Comparison of ENCODE assay signal across 20 cellular contexts in the genomic region with DNA sequence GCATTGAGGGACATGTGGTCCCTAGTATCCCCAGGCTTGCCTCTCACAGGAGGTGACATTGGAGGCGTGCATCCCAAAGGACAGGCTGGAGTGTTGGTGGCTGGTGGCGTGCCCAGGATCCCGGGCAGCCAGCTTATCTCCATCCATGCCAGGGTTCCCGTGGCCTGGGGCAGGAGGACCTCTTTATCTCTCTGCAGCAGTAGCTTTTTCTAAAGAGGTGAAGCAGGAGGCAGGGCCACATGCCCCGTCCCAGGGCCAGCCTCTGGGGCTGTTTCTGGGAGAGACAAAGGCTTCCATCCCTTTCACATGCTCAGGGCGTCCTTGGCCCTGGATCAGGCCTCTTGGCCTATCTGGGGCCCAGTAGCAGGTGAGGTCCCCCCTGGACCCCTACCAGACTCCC. TPM values are rescaled to one million over a fixed set of nuclear protein-coding genes. Genes with fewer than 3 reads are reported as not detected.
DNase-seq lines count a peak whose midpoint lies in the region; ATAC-seq and TF ChIP-seq lines count a peak whose summit lies in the region.
"Had no signal": no experiment of that assay in that cellular context is flagged by ENCODE, and none has a peak within 500 bp of the region (broad histone marks: within the 10 kb centered on the region; RNA-seq: fewer than 3 reads in every experiment).

No MANE protein-coding gene starts in this region.

- peaks cover 36% of the 10 kb centered on the region for H3K36me3 Mint-ChIP-seq in activated naive CD8-positive, alpha-beta T cell treated with anti-CD3 and anti-CD28 coated beads, Interleukin-2, amount 10 ng/mL, durations not matched to agents 7 days and 5 days
- peaks cover 36% of the 10 kb centered on the region for H3K36me3 Mint-ChIP-seq in activated naive CD8-positive, alpha-beta T cell treated with anti-CD3 and anti-CD28 coated beads, Interleukin-2, amount 50 U/mL, for 24 hours (ENCODE audit: low read depth)
- peaks cover 97% of the 10 kb centered on the region for H3K36me3 Mint-ChIP-seq in dendritic cell treated with granulocyte-macrophage colony-stimulating factor and Interleukin-4, amounts not matched to agents 40 ng/mL and 50 ng/mL, for 4 days (ENCODE audit: low read depth)
- peaks cover 27% of the 10 kb centered on the region for H3K36me3 Mint-ChIP-seq in stimulated activated effector memory CD8-positive, alpha-beta T cell treated with anti-CD3 and anti-CD28 coated beads, Interleukin-12 subunit alpha, Interleukin-12 subunit beta, amount 100 ng/mL, for 72 hours

- no peak overlapping the region for H3K9ac ChIP-seq in IMR-90 (ENCODE audit: low read depth, low read length)

- ATAC-seq in activated naive CD8-positive, alpha-beta T cell treated with anti-CD3 and anti-CD28 coated beads, Interleukin-2, amount 10 ng/mL, durations not matched to agents 7 days and 5 days (ENCODE audit: low read depth): no peak
- no peak for ATAC-seq in activated naive CD8-positive, alpha-beta T cell treated with anti-CD3 and anti-CD28 coated beads, Interleukin-2, amount 50 U/mL, for 24 hours
- ATAC-seq in IMR-90 (ENCODE audit: low read depth) (no peak), GM21717 (IDR thresholded peaks at IDR 0.05; ENCODE audit: unreplicated experiment) (no peak)
- no peak for ATAC-seq in stimulated activated effector memory CD8-positive, alpha-beta T cell treated with anti-CD3 and anti-CD28 coated beads, Interleukin-12 subunit alpha, Interleukin-12 subunit beta, amount 100 ng/mL, for 72 hours

- no peak overlapping the region for H3K4me3 ChIP-seq in IMR-90 (ENCODE audit: insufficient read depth, low read depth, low read length)
- H3K4me3 ChIP-seq: MG63, PC-9, SJSA1 had no signal

- in situ Hi-C loops in IMR-90 (cut with MboI; ENCODE audit: low sequenced_read_pairs): no loop called here

- WGBS in IMR-90 (ENCODE audit: extremely low coverage in 2 of 2, insufficient read length in 1 of 2), 2 experiments: no CpG with 5 or more reads among the region's 6 CpGs

- H3K27me3 ChIP-seq in IMR-90 (ENCODE audit: control insufficient read depth, insufficient read depth, low read length): peaks cover 16% of the 10 kb centered on the region
- H3K27me3 ChIP-seq: MG63, SJSA1 had no signal

- H3K56ac ChIP-seq in IMR-90 (ENCODE audit: extremely low read depth, insufficient read depth, low read length): no peak overlapping the region

- H3K14ac ChIP-seq in IMR-90 (replicated peaks; ENCODE audit: low read depth, low read length): no peak overlapping the region

- no peak for TF ChIP-seq RAD21 in IMR-90 (IDR thresholded peaks at IDR 0.05; ENCODE audit: low read length)

- CTCF ChIA-PET in IMR-90 (lab: Yijun Ruan, JAX): no interaction called here

- intact Hi-C loops in IMR-90 (cut with micrococcal nuclease): no loop called here
- intact Hi-C loops in dendritic cell treated with granulocyte-macrophage colony-stimulating factor and Interleukin-4, amounts not matched to agents 40 ng/mL and 50 ng/mL, for 4 days (cut with micrococcal nuclease): no loop called here

- dilution Hi-C loops in IMR-90 (cut with HindIII; ENCODE audit: low sequenced_read_pairs, unreplicated experiment): no loop called here

- no peak overlapping the region for H3K27ac ChIP-seq in IMR-90 (ENCODE audit: insufficient read depth, low read length)
- H3K27ac ChIP-seq: C4-2B, HL-60, PC-9, RWPE1, SJSA1 had no signal

- H4K20me1 ChIP-seq in IMR-90 (ENCODE audit: insufficient read depth, low read length): no peaks in the 10 kb centered on the region

- H4K91ac ChIP-seq in IMR-90 (ENCODE audit: insufficient read depth, low read depth, low read length): no peak overlapping the region

- no peak for TF ChIP-seq CTCF in IMR-90 (conservative IDR thresholded peaks at IDR 0.05; ENCODE audit: low read depth, low read length)

- H2AK9ac ChIP-seq in IMR-90 (replicated peaks; ENCODE audit: low read depth, low read length, poor library complexity): no peak overlapping the region

- BruUV-seq in IMR-90 (replicated peaks; lab: Mats Ljungman, UMichigan): no TSS peak

- no peak overlapping the region for H3K4me3 Mint-ChIP-seq in activated naive CD8-positive, alpha-beta T cell treated with anti-CD3 and anti-CD28 coated beads, Interleukin-2, amount 10 ng/mL, durations not matched to agents 7 days and 5 days
- no peak overlapping the region for H3K4me3 Mint-ChIP-seq in activated naive CD8-positive, alpha-beta T cell treated with anti-CD3 and anti-CD28 coated beads, Interleukin-2, amount 50 U/mL, for 24 hours
- no peak overlapping the region for H3K4me3 Mint-ChIP-seq in dendritic cell treated with granulocyte-macrophage colony-stimulating factor and Interleukin-4, amounts not matched to agents 40 ng/mL and 50 ng/mL, for 4 days
- no peak overlapping the region for H3K4me3 Mint-ChIP-seq in stimulated activated effector memory CD8-positive, alpha-beta T cell treated with anti-CD3 and anti-CD28 coated beads, Interleukin-12 subunit alpha, Interleukin-12 subunit beta, amount 100 ng/mL, for 72 hours
- H3K4me3 Mint-ChIP-seq: H9 had no signal

- peaks cover 10% of the 10 kb centered on the region for H3K9me1 ChIP-seq in IMR-90 (ENCODE audit: insufficient read depth, low read length)

- no peak overlapping the region for H3K23ac ChIP-seq in IMR-90 (ENCODE audit: low read depth, low read length)

- no peaks in the 10 kb centered on the region for H3K79me1 ChIP-seq in IMR-90 (ENCODE audit: low read depth in 1 of 2, low read length in 2 of 2)

- no peak overlapping the region for H2AFZ ChIP-seq in IMR-90 (replicated peaks; ENCODE audit: low read length, poor library complexity)
- H2AFZ ChIP-seq: PC-9 had no signal

- H3K27ac Mint-ChIP-seq in activated naive CD8-positive, alpha-beta T cell treated with anti-CD3 and anti-CD28 coated beads, Interleukin-2, amount 10 ng/mL, durations not matched to agents 7 days and 5 days: peak overlapping the region; percentile 51
- H3K27ac Mint-ChIP-seq in activated naive CD8-positive, alpha-beta T cell treated with anti-CD3 and anti-CD28 coated beads, Interleukin-2, amount 50 U/mL, for 24 hours: no peak overlapping the region
- peak overlapping the region; percentile 54 for H3K27ac Mint-ChIP-seq in dendritic cell treated with granulocyte-macrophage colony-stimulating factor and Interleukin-4, amounts not matched to agents 40 ng/mL and 50 ng/mL, for 4 days
- peak overlapping the region; percentile 26 for H3K27ac Mint-ChIP-seq in stimulated activated effector memory CD8-positive, alpha-beta T cell treated with anti-CD3 and anti-CD28 coated beads, Interleukin-12 subunit alpha, Interleukin-12 subunit beta, amount 100 ng/mL, for 72 hours
- H3K27ac Mint-ChIP-seq: H9 had no signal

- H4K5ac ChIP-seq in IMR-90 (ENCODE audit: low read depth, low read length): no peak overlapping the region

- TF ChIP-seq POLR2A in IMR-90 (IDR thresholded peaks at IDR 0.05; ENCODE audit: low read depth, low read length): no peak

- POLR2A ChIA-PET in activated naive CD8-positive, alpha-beta T cell treated with anti-CD3 and anti-CD28 coated beads, Interleukin-2, amount 10 ng/mL, durations not matched to agents 7 days and 5 days (lab: Charles Lee): interaction anchor here (0.5 to 1.3 kb wide), 2 partner anchors 12 to 256 kb away, joined by 3 to 8 read pairs; no protein-coding TSS in a partner anchor
- POLR2A ChIA-PET in IMR-90 (lab: Charles Lee; ENCODE audit: unreplicated experiment): no interaction called here

- no peak overlapping the region for H2BK20ac ChIP-seq in IMR-90 (ENCODE audit: low read depth, low read length)

- no peak overlapping the region for H3K18ac ChIP-seq in IMR-90 (ENCODE audit: low read depth, low read length)

- no peaks in the 10 kb centered on the region for H3K36me3 ChIP-seq in IMR-90 (ENCODE audit: control insufficient read depth, insufficient read depth, low read length)
- H3K36me3 ChIP-seq: MG63, SJSA1 had no signal

- peak; percentile 27 for DNase-seq in activated naive CD8-positive, alpha-beta T cell treated with anti-CD3 and anti-CD28 coated beads, Interleukin-2, amount 10 ng/mL, durations not matched to agents 7 days and 5 days
- DNase-seq in activated naive CD8-positive, alpha-beta T cell treated with anti-CD3 and anti-CD28 coated beads, Interleukin-2, amount 50 U/mL, for 24 hours: no peak
- DNase-seq in IMR-90 (no peak), SHP77 (lab: John Stamatoyannopoulos, UW) (no peak)
- DNase-seq in stimulated activated effector memory CD8-positive, alpha-beta T cell treated with anti-CD3 and anti-CD28 coated beads, Interleukin-12 subunit alpha, Interleukin-12 subunit beta, amount 100 ng/mL, for 72 hours (ENCODE audit: low spot score in 2 of 2): no peak
- DNase-seq: DMS79, H9, MG63, NCI-H1048, NCI-H1436, NCI-H1930, NCI-H345, NCI-H524 treated with DMSO at 0.1 percent for 48 hours, PC-9 had no signal

- H2BK15ac ChIP-seq in IMR-90 (ENCODE audit: low read depth, low read length): no peak overlapping the region

- H3K9me3 Mint-ChIP-seq in activated naive CD8-positive, alpha-beta T cell treated with anti-CD3 and anti-CD28 coated beads, Interleukin-2, amount 10 ng/mL, durations not matched to agents 7 days and 5 days: no peaks in the 10 kb centered on the region
- no peaks in the 10 kb centered on the region for H3K9me3 Mint-ChIP-seq in activated naive CD8-positive, alpha-beta T cell treated with anti-CD3 and anti-CD28 coated beads, Interleukin-2, amount 50 U/mL, for 24 hours
- no peaks in the 10 kb centered on the region for H3K9me3 Mint-ChIP-seq in dendritic cell treated with granulocyte-macrophage colony-stimulating factor and Interleukin-4, amounts not matched to agents 40 ng/mL and 50 ng/mL, for 4 days
- H3K9me3 Mint-ChIP-seq in stimulated activated effector memory CD8-positive, alpha-beta T cell treated with anti-CD3 and anti-CD28 coated beads, Interleukin-12 subunit alpha, Interleukin-12 subunit beta, amount 100 ng/mL, for 72 hours: no peaks in the 10 kb centered on the region
- H3K9me3 Mint-ChIP-seq: H9 had no signal

- no peak overlapping the region for H2BK120ac ChIP-seq in IMR-90 (ENCODE audit: low read depth, low read length)

- peaks cover 23% of the 10 kb centered on the region for H3K4me1 Mint-ChIP-seq in activated naive CD8-positive, alpha-beta T cell treated with anti-CD3 and anti-CD28 coated beads, Interleukin-2, amount 10 ng/mL, durations not matched to agents 7 days and 5 days
- H3K4me1 Mint-ChIP-seq in activated naive CD8-positive, alpha-beta T cell treated with anti-CD3 and anti-CD28 coated beads, Interleukin-2, amount 50 U/mL, for 24 hours: no peaks in the 10 kb centered on the region
- peaks cover 30% of the 10 kb centered on the region for H3K4me1 Mint-ChIP-seq in dendritic cell treated with granulocyte-macrophage colony-stimulating factor and Interleukin-4, amounts not matched to agents 40 ng/mL and 50 ng/mL, for 4 days (ENCODE audit: low read depth)
- peaks cover 26% of the 10 kb centered on the region for H3K4me1 Mint-ChIP-seq in stimulated activated effector memory CD8-positive, alpha-beta T cell treated with anti-CD3 and anti-CD28 coated beads, Interleukin-12 subunit alpha, Interleukin-12 subunit beta, amount 100 ng/mL, for 72 hours

- H2BK5ac ChIP-seq in IMR-90 (ENCODE audit: low read depth, low read length, poor library complexity, severe bottlenecking): no peak overlapping the region

- H4K8ac ChIP-seq in IMR-90 (ENCODE audit: low read depth in 2 of 2, low read length in 2 of 2): no peak overlapping the region

- no peaks in the 10 kb centered on the region for H3K27me3 Mint-ChIP-seq in activated naive CD8-positive, alpha-beta T cell treated with anti-CD3 and anti-CD28 coated beads, Interleukin-2, amount 10 ng/mL, durations not matched to agents 7 days and 5 days
- H3K27me3 Mint-ChIP-seq in activated naive CD8-positive, alpha-beta T cell treated with anti-CD3 and anti-CD28 coated beads, Interleukin-2, amount 50 U/mL, for 24 hours: no peaks in the 10 kb centered on the region
- no peaks in the 10 kb centered on the region for H3K27me3 Mint-ChIP-seq in dendritic cell treated with granulocyte-macrophage colony-stimulating factor and Interleukin-4, amounts not matched to agents 40 ng/mL and 50 ng/mL, for 4 days

- peaks cover 20% of the 10 kb centered on the region for H3K4me1 ChIP-seq in IMR-90 (ENCODE audit: control insufficient read depth, insufficient read depth, low read length)

- no peak overlapping the region for H3K4me2 ChIP-seq in IMR-90 (ENCODE audit: low read depth, low read length)
- H3K4me2 ChIP-seq: PC-9 had no signal

- H3K4ac ChIP-seq in IMR-90 (ENCODE audit: low read depth, low read length): no peak overlapping the region

- 0 out of 2 replicates have a peak overlapping the region, but pooled peaks have one; percentile 9 for H2AK5ac ChIP-seq in IMR-90 (ENCODE audit: low read depth, low read length)

- no peaks in the 10 kb centered on the region for H3K9me3 ChIP-seq in IMR-90 (ENCODE audit: control insufficient read depth, insufficient read depth, low read length)
- H3K9me3 ChIP-seq: SJSA1 had no signal

RNA-seq across cellular contexts. Expression of a gene that starts 19.7 kb away (rescaled TPM):
- total RNA-seq in activated naive CD8-positive, alpha-beta T cell treated with anti-CD3 and anti-CD28 coated beads, Interleukin-2, amount 10 ng/mL, durations not matched to agents 7 days and 5 days: 100 to 1,000 TPM; 238 to 241 TPM
- total RNA-seq in IMR-90 (2012; rRNA removed): not detected in 2 replicates
- not detected in 2 replicates for polyA plus RNA-seq in IMR-90 (2012; rRNA removed)
- polyA plus RNA-seq in IMR-90 (2012; cell fraction: cytosol; rRNA removed): not detected in 2 replicates
- 0.06 and 0.11 TPM in 2 replicates for polyA plus RNA-seq in IMR-90 (2012; cell fraction: nucleus; rRNA removed; ENCODE audit: low replicate concordance)
- total RNA-seq: PC-9, SJSA1 had no signal

Comparison
In these comparisons a context has a peak if more than half of its experiments do, and no peak if none do; other contexts are left out.
1. RNA of a gene that starts 19.7 kb away (total RNA-seq): 238 to 241 TPM in activated naive CD8-positive, alpha-beta T cell treated with anti-CD3 and anti-CD28 coated beads, Interleukin-2, amount 10 ng/mL, durations not matched to agents 7 days and 5 days; not detected in IMR-90; every median in the first group is over 100 times any median in the second.